ENCODE assay signal across 8 cellular contexts in genomic region chr6:5752282-5752681, GRCh38.
DNase-seq lines count a peak whose midpoint lies in the region; FAIRE-seq and TF ChIP-seq lines count a peak whose summit lies in the region.

No MANE protein-coding gene starts in this region.

- no peaks in the 10 kb centered on the region for H3K79me2 ChIP-seq in PC-9 (ENCODE audit: low read depth)

- DNase-seq in H54 (ENCODE audit: insufficient read length, low spot score) = peak; percentile 19
- DNase-seq in SHP77 treated with DMSO at 0.1 percent for 48 hours (lab: John Stamatoyannopoulos, UW) = peak; percentile 58
- DNase-seq in fibroblast of the conjunctiva (ENCODE audit: low read depth) = peak; percentile 28
- peak; percentile 30 for DNase-seq in occipital lobe (lab: John Stamatoyannopoulos, UW)
- DNase-seq in PC-9 = no peak
- DNase-seq in SW 1271 (lab: John Stamatoyannopoulos, UW) = no peak
- no peak for DNase-seq in activated gamma-delta T cell treated with Interleukin-2 at 50 U/mL for 16 hours
- DNase-seq in tibial artery = no peak

- H3K4me3 ChIP-seq in PC-9 (no peak overlapping the region), tibial artery (no peak overlapping the region)

- H4K20me1 ChIP-seq in PC-9 (ENCODE audit: insufficient read depth) = no peaks in the 10 kb centered on the region

- no peaks in the 10 kb centered on the region for H3K4me1 ChIP-seq in PC-9 (replicated peaks; ENCODE audit: insufficient read depth)
- H3K4me1 ChIP-seq in tibial artery = no peaks in the 10 kb centered on the region

- no peaks in the 10 kb centered on the region for H3F3A ChIP-seq in PC-9 (ENCODE audit: insufficient read depth, low read depth)

- no peak for TF ChIP-seq POLR2A in H54 (IDR thresholded peaks at IDR 0.05; ENCODE audit: low read depth, low read length)

- H3K27me3 ChIP-seq in PC-9 (ENCODE audit: insufficient read depth, low read depth) = no peaks in the 10 kb centered on the region
- no peaks in the 10 kb centered on the region for H3K27me3 ChIP-seq in tibial artery

- intact Hi-C loops in PC-9 (cut with micrococcal nuclease; ENCODE audit: unreplicated experiment) = no loop called here
- intact Hi-C loops in tibial artery (cut with DNase I; ENCODE audit: low total_unique reads) = loop anchor here (5.0 kb wide), 1 partner anchor 70 kb away; no protein-coding TSS in a partner anchor

- BruUV-seq in PC-9 (replicated peaks; lab: Mats Ljungman, UMichigan) = no TSS peak

- no peaks in the 10 kb centered on the region for H3K36me3 ChIP-seq in PC-9 (ENCODE audit: low read depth)
- H3K36me3 ChIP-seq in tibial artery = peaks cover 0 to 11% (median 0%) of the 10 kb centered on the region in 3 donors

- H2AFZ ChIP-seq in PC-9 = no peak overlapping the region

- no peaks in the 10 kb centered on the region for H3K9me2 ChIP-seq in PC-9 (ENCODE audit: insufficient read depth)

- no peak for TF ChIP-seq CTCF in PC-9 (conservative IDR thresholded peaks at IDR 0.05)
- no peak for TF ChIP-seq CTCF in tibial artery (IDR thresholded peaks at IDR 0.05)

- CTCF ChIA-PET in PC-9 (lab: Charles Lee) = interaction anchor here (0.8 kb wide), 1 partner anchor 17 kb away, joined by 3 read pairs; no protein-coding TSS in a partner anchor

- FAIRE-seq in H54 (lab: Jason Lieb, UNC) = peak; percentile 23

- H3K4me2 ChIP-seq in PC-9 = no peak overlapping the region

- H3K27ac ChIP-seq in PC-9 (no peak overlapping the region), tibial artery (no peak overlapping the region)

- POLR2A ChIA-PET in PC-9 (lab: Charles Lee; ENCODE audit: unreplicated experiment) = interaction anchor here (0.6 kb wide), 1 partner anchor 1617 kb away, joined by 6 read pairs; the partner anchor contains the start of gene ECI2

- no peaks in the 10 kb centered on the region for H3K9me3 ChIP-seq in PC-9 (ENCODE audit: insufficient read depth, low read depth)
- H3K9me3 ChIP-seq in tibial artery = peaks cover 0 to 26% (median 10%) of the 10 kb centered on the region in 3 donors

Comparison
In these comparisons a context has a peak if more than half of its experiments do, and no peak if none do; other contexts are left out.
1. DNase-seq: peak in H54 (single experiment), SHP77 treated with DMSO at 0.1 percent for 48 hours (single experiment), fibroblast of the conjunctiva (single experiment) and occipital lobe (single experiment); none in PC-9 (0 of 2), SW 1271 (0 of 2), activated gamma-delta T cell treated with Interleukin-2 at 50 U/mL for 16 hours (single experiment) and tibial artery (0 of 2).